Comparison of ENCODE assay signal across 21 cellular contexts in the genomic region with DNA sequence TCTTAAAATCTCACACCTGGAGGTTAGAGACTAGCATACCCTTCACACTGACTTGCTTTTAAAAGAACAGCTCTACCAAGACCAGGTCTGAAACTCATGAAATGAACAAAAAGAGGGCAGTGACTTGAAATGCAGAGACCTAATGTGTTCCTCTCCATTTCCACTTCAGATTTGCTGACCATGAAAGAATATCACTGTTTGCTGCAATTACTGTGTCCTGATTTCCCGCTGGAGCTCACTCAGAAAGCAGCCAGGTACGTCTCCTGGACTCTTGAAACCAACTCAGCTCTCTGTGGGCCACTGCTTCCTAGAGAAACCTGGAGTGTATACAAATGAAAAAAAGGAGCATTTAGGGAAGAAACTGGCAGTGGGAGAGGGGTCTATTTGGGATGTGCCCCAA. TPM values are rescaled to one million over a fixed set of nuclear protein-coding genes. Genes with fewer than 3 reads are reported as not detected.
"Had no signal": no experiment of that assay in that cellular context is flagged by ENCODE, and none has a peak within 500 bp of the region (broad histone marks: within the 10 kb centered on the region; RNA-seq: fewer than 3 reads in every experiment).

No MANE protein-coding gene starts in this region.

- H3K27ac ChIP-seq: coronary artery, gastrocnemius medialis, heart right ventricle, ovary, suprapubic skin, tibial artery, upper lobe of right lung, vagina had no signal

- H3K27ac Mint-ChIP-seq: stimulated activated effector memory CD8-positive, alpha-beta T cell treated with anti-CD3 and anti-CD28 coated beads, Interleukin-12 subunit alpha, Interleukin-12 subunit beta, amount 100 ng/mL, for 72 hours had no signal

- H3K4me3 Mint-ChIP-seq: naive thymus-derived CD8-positive, alpha-beta T cell; neural crest cell; stimulated activated effector memory CD8-positive, alpha-beta T cell treated with anti-CD3 and anti-CD28 coated beads, Interleukin-12 subunit alpha, Interleukin-12 subunit beta, amount 100 ng/mL, for 72 hours had no signal

- H3K36me3 ChIP-seq: gastrocnemius medialis, ovary, suprapubic skin had no signal

- H3K4me1 Mint-ChIP-seq: naive thymus-derived CD8-positive, alpha-beta T cell; neural crest cell; stimulated activated effector memory CD8-positive, alpha-beta T cell treated with anti-CD3 and anti-CD28 coated beads, Interleukin-12 subunit alpha, Interleukin-12 subunit beta, amount 100 ng/mL, for 72 hours had no signal

- H3K27me3 ChIP-seq: gastrocnemius medialis, heart right ventricle, ovary, suprapubic skin, tibial artery, upper lobe of right lung, vagina had no signal

- H3K4me3 ChIP-seq: coronary artery, gastrocnemius medialis, heart right ventricle, ovary, suprapubic skin, tibial artery, upper lobe of right lung, vagina had no signal

- DNase-seq: effector CD4-positive, alpha-beta T cell; gastrocnemius medialis; heart right ventricle; hypothalamus; kidney glomerular epithelial cell; mammary epithelial cell; naive thymus-derived CD8-positive, alpha-beta T cell; nucleus accumbens; ovary; right cardiac atrium; stimulated activated CD4-positive, alpha-beta T cell treated with anti-CD3 and anti-CD28 coated beads, Interleukin-4, amount 100 ng/mL, for 1 hour; stimulated activated CD8-positive, alpha-beta memory T cell treated with anti-CD3 and anti-CD28 coated beads, Interleukin-4, amount 100 ng/mL, for 48 hours; stimulated activated naive CD8-positive, alpha-beta T cell treated with anti-CD3 and anti-CD28 coated beads, Interleukin-15, Interleukin-2, amounts not matched to agents 100 U/mL and 50 U/mL, for 24 hours; tibial artery; upper lobe of right lung had no signal

- H3K4me1 ChIP-seq: tibial artery, upper lobe of right lung, vagina had no signal

- H3K9me3 ChIP-seq: gastrocnemius medialis, heart right ventricle, ovary, suprapubic skin, tibial artery, upper lobe of right lung, vagina had no signal

- H3K27me3 Mint-ChIP-seq: naive thymus-derived CD8-positive, alpha-beta T cell had no signal

- H3K9me3 Mint-ChIP-seq: naive thymus-derived CD8-positive, alpha-beta T cell; neural crest cell; stimulated activated effector memory CD8-positive, alpha-beta T cell treated with anti-CD3 and anti-CD28 coated beads, Interleukin-12 subunit alpha, Interleukin-12 subunit beta, amount 100 ng/mL, for 72 hours had no signal

RNA-seq across cellular contexts. Expression of a gene that starts 48.8 kb away (rescaled TPM):
- total RNA-seq: mononuclear cell had no signal
